In the genomic region with DNA sequence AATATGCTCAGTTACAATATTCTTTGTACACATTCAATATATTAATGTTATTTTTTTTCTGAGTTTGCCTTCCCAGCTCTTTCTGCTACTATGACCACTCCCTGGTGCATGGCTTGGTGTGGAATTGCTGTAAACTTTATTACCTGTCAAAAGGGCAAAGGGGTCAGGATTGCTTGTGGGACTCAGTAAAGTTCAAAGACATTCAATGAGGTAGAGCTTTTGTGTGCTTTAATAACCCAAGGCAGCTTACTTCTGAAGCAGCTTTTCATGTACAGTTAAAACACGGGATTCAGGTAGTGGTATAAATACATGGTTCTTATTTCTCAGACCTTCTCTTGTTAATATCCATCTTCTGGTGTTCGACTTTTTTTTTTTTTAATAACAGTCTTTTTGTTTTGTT, we compare ENCODE assay signal across 19 cellular contexts.
"Had no signal": no experiment of that assay in that cellular context is flagged by ENCODE, and none has a peak within 500 bp of the region (broad histone marks: within the 10 kb centered on the region; RNA-seq: fewer than 3 reads in every experiment).

No MANE protein-coding gene starts in this region.

- H3K27ac ChIP-seq: right lobe of liver, upper lobe of left lung, WERI-Rb-1 had no signal

- H3K36me3 Mint-ChIP-seq: stimulated activated effector memory CD8-positive, alpha-beta T cell treated with anti-CD3 and anti-CD28 coated beads, Interleukin-12 subunit alpha, Interleukin-12 subunit beta, amount 100 ng/mL, for 72 hours had no signal

- H3K4me1 Mint-ChIP-seq: stimulated activated effector memory CD8-positive, alpha-beta T cell treated with anti-CD3 and anti-CD28 coated beads, Interleukin-12 subunit alpha, Interleukin-12 subunit beta, amount 100 ng/mL, for 72 hours had no signal

- H3K9me3 Mint-ChIP-seq: activated T-helper 1 cell treated with anti-CD3 and anti-CD28 coated beads, Interleukin-12 subunit alpha, Interleukin-12 subunit beta, Interleukin-2, Interleukin-4 antibody, amounts not matched to agents 30 ng/mL and 10 ng/mL and 1 ng/mL, durations not matched to agents 14 hours and 24 hours and 36 hours; stimulated activated effector memory CD8-positive, alpha-beta T cell treated with anti-CD3 and anti-CD28 coated beads, Interleukin-12 subunit alpha, Interleukin-12 subunit beta, amount 100 ng/mL, for 72 hours had no signal

- H3K27ac Mint-ChIP-seq: activated naive CD4-positive, alpha-beta T cell treated with anti-CD3 and anti-CD28 coated beads, Interleukin-2, amount 50 U/mL, for 72 hours; activated T-helper 1 cell treated with anti-CD3 and anti-CD28 coated beads, Interleukin-12 subunit alpha, Interleukin-12 subunit beta, Interleukin-2, Interleukin-4 antibody, amounts not matched to agents 30 ng/mL and 10 ng/mL and 1 ng/mL, durations not matched to agents 14 hours and 24 hours and 36 hours; stimulated activated effector memory CD8-positive, alpha-beta T cell treated with anti-CD3 and anti-CD28 coated beads, Interleukin-12 subunit alpha, Interleukin-12 subunit beta, amount 100 ng/mL, for 72 hours had no signal

- ATAC-seq: activated naive CD4-positive, alpha-beta T cell treated with anti-CD3 and anti-CD28 coated beads, Interleukin-2, amount 50 U/mL, for 72 hours; left lobe of liver; right lobe of liver; stimulated activated effector memory CD8-positive, alpha-beta T cell treated with anti-CD3 and anti-CD28 coated beads, Interleukin-12 subunit alpha, Interleukin-12 subunit beta, amount 100 ng/mL, for 72 hours had no signal

- H3K4me3 ChIP-seq: adrenal gland, lung, right lobe of liver, stomach, upper lobe of left lung had no signal

- H3K9me3 ChIP-seq: adrenal gland, right lobe of liver, stomach, upper lobe of left lung had no signal

- H3K27me3 ChIP-seq: adrenal gland, right lobe of liver, stomach, upper lobe of left lung had no signal

- DNase-seq: activated CD4-positive, alpha-beta T cell treated with anti-CD3 and anti-CD28 coated beads for 1 hour; activated CD8-positive, alpha-beta memory T cell treated with anti-CD3 and anti-CD28 coated beads for 24 hours; activated gamma-delta T cell treated with Interleukin-2 at 50 U/mL for 16 hours; adrenal gland; dermis blood vessel endothelial cell; effector memory CD4-positive, alpha-beta T cell; foreskin fibroblast; glutamatergic neuron; hypothalamus; right lobe of liver; stimulated activated CD4-positive, alpha-beta T cell treated with anti-CD3 and anti-CD28 coated beads, Interleukin-4, amount 100 ng/mL, for 24 hours; stomach; upper lobe of left lung; WERI-Rb-1 had no signal

- H3K36me3 ChIP-seq: right lobe of liver had no signal

- H3K4me3 Mint-ChIP-seq: activated T-helper 1 cell treated with anti-CD3 and anti-CD28 coated beads, Interleukin-12 subunit alpha, Interleukin-12 subunit beta, Interleukin-2, Interleukin-4 antibody, amounts not matched to agents 30 ng/mL and 10 ng/mL and 1 ng/mL, durations not matched to agents 14 hours and 24 hours and 36 hours; stimulated activated effector memory CD8-positive, alpha-beta T cell treated with anti-CD3 and anti-CD28 coated beads, Interleukin-12 subunit alpha, Interleukin-12 subunit beta, amount 100 ng/mL, for 72 hours had no signal
